22 cellular contexts compared by ENCODE assay signal in genomic region chr16:20624882-20625807, GRCh38. TPM values are rescaled to one million over a fixed set of nuclear protein-coding genes. Genes with fewer than 3 reads are reported as not detected.
DNase-seq lines count a peak whose midpoint lies in the region; ATAC-seq and TF ChIP-seq lines count a peak whose summit lies in the region.
"Had no signal": no experiment of that assay in that cellular context is flagged by ENCODE, and none has a peak within 500 bp of the region (broad histone marks: within the 10 kb centered on the region; RNA-seq: fewer than 3 reads in every experiment).

No MANE protein-coding gene starts in this region.

- H3K27ac ChIP-seq in liver (ENCODE audit: low read depth in 1 of 2, low read length in 2 of 2) = no peak overlapping the region
- H3K27ac ChIP-seq in hepatocyte = no peak overlapping the region

- 95% methylated on average over 18 of the region's 18 CpGs for WGBS in liver
- 89% methylated on average over 18 of the region's 18 CpGs for WGBS in hepatocyte (ENCODE audit: low lambda C conversion rate, missing lambda C conversion rate)

- H3K9me3 ChIP-seq in liver (ENCODE audit: control insufficient read depth in 4 of 4, low read length in 3 of 4) (no peaks in the 10 kb centered on the region), hepatocyte (ENCODE audit: low read depth) (no peaks in the 10 kb centered on the region)
- H3K9me3 ChIP-seq: Caco-2 had no signal

- no peak overlapping the region for H3K9ac ChIP-seq in liver (ENCODE audit: low read depth in 1 of 2, low read length in 2 of 2)

- H3K4me2 ChIP-seq in hepatocyte = no peak overlapping the region

- H3K4me1 ChIP-seq in liver (ENCODE audit: control insufficient read depth in 4 of 4, insufficient read depth in 4 of 4, low read length in 3 of 4) = peaks cover 0 to 10% (median 2%) of the 10 kb centered on the region in 4 donors
- H3K4me1 ChIP-seq in hepatocyte (ENCODE audit: insufficient read depth) = no peaks in the 10 kb centered on the region
- H3K4me1 ChIP-seq: Caco-2 had no signal

- no peak overlapping the region for H2AFZ ChIP-seq in hepatocyte

- H3K27me3 ChIP-seq in liver (ENCODE audit: control insufficient read depth in 4 of 4, insufficient read depth in 4 of 4, low read length in 3 of 4) = no peaks in the 10 kb centered on the region
- no peaks in the 10 kb centered on the region for H3K27me3 ChIP-seq in hepatocyte

- H3K4me3 ChIP-seq in liver (ENCODE audit: low read depth in 1 of 3, low read length in 3 of 3) (no peak overlapping the region), hepatocyte (no peak overlapping the region)

- TF ChIP-seq RAD21 in liver (IDR thresholded peaks at IDR 0.05) = peak; percentile 24 to 52

- no peaks in the 10 kb centered on the region for H4K20me1 ChIP-seq in hepatocyte (ENCODE audit: insufficient read depth, poor library complexity, severe bottlenecking)

- TF ChIP-seq CTCF in liver (IDR thresholded peaks at IDR 0.05; ENCODE audit: low read depth, low read length, missing input control) (peak; percentile 7), hepatocyte (IDR thresholded peaks at IDR 0.05; ENCODE audit: poor library complexity) (no peak)

- DNase-seq in NCI-H2107 treated with DMSO at 0.1 percent for 48 hours (lab: John Stamatoyannopoulos, UW; ENCODE audit: unreplicated experiment) (peak; percentile 71), NCI-H2107 (lab: John Stamatoyannopoulos, UW) (no peak), NCI-H510A (lab: John Stamatoyannopoulos, UW) (peak; percentile 51), HPDE6-E6E7 (ENCODE audit: extremely low spot score) (no peak), A172 (ENCODE audit: low spot score) (no peak), hepatocyte (ENCODE audit: low spot score) (no peak)
- DNase-seq: Caco-2, DND-41, GF-D8, H7, KBM-7, NCI-H1105, NCI-H2081 treated with DMSO at 0.1 percent for 48 hours, RPMI8226 had no signal

- no peaks in the 10 kb centered on the region for H3K79me2 ChIP-seq in hepatocyte

- H3K36me3 ChIP-seq in liver (ENCODE audit: control insufficient read depth in 4 of 4, insufficient read depth in 3 of 4, low read depth in 1 of 4, low read length in 3 of 4) (no peaks in the 10 kb centered on the region), hepatocyte (replicated peaks; ENCODE audit: insufficient read depth, low read depth) (no peaks in the 10 kb centered on the region)

- no peak for ATAC-seq in GM19452 (IDR thresholded peaks at IDR 0.05; ENCODE audit: unreplicated experiment)

- H3K9me2 ChIP-seq in hepatocyte (replicated peaks; ENCODE audit: insufficient read depth) = no peaks in the 10 kb centered on the region

TF ChIP-seq in liver, 16 proteins besides CTCF, POLR2A, EP300 and RAD21:
- TF ChIP-seq, protein P1, sequence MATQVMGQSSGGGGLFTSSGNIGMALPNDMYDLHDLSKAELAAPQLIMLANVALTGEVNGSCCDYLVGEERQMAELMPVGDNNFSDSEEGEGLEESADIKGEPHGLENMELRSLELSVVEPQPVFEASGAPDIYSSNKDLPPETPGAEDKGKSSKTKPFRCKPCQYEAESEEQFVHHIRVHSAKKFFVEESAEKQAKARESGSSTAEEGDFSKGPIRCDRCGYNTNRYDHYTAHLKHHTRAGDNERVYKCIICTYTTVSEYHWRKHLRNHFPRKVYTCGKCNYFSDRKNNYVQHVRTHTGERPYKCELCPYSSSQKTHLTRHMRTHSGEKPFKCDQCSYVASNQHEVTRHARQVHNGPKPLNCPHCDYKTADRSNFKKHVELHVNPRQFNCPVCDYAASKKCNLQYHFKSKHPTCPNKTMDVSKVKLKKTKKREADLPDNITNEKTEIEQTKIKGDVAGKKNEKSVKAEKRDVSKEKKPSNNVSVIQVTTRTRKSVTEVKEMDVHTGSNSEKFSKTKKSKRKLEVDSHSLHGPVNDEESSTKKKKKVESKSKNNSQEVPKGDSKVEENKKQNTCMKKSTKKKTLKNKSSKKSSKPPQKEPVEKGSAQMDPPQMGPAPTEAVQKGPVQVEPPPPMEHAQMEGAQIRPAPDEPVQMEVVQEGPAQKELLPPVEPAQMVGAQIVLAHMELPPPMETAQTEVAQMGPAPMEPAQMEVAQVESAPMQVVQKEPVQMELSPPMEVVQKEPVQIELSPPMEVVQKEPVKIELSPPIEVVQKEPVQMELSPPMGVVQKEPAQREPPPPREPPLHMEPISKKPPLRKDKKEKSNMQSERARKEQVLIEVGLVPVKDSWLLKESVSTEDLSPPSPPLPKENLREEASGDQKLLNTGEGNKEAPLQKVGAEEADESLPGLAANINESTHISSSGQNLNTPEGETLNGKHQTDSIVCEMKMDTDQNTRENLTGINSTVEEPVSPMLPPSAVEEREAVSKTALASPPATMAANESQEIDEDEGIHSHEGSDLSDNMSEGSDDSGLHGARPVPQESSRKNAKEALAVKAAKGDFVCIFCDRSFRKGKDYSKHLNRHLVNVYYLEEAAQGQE (IDR thresholded peaks at IDR 0.05) = no peak
- TF ChIP-seq EGR1 (IDR thresholded peaks at IDR 0.05; ENCODE audit: low read depth in 2 of 2) = no peak
- TF ChIP-seq, protein P2, sequence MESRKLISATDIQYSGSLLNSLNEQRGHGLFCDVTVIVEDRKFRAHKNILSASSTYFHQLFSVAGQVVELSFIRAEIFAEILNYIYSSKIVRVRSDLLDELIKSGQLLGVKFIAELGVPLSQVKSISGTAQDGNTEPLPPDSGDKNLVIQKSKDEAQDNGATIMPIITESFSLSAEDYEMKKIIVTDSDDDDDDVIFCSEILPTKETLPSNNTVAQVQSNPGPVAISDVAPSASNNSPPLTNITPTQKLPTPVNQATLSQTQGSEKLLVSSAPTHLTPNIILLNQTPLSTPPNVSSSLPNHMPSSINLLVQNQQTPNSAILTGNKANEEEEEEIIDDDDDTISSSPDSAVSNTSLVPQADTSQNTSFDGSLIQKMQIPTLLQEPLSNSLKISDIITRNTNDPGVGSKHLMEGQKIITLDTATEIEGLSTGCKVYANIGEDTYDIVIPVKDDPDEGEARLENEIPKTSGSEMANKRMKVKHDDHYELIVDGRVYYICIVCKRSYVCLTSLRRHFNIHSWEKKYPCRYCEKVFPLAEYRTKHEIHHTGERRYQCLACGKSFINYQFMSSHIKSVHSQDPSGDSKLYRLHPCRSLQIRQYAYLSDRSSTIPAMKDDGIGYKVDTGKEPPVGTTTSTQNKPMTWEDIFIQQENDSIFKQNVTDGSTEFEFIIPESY (IDR thresholded peaks at IDR 0.05) = no peak
- no peak for TF ChIP-seq JUND (IDR thresholded peaks at IDR 0.05)
- TF ChIP-seq FOXA1 (IDR thresholded peaks at IDR 0.05) = no peak
- TF ChIP-seq, protein P3, sequence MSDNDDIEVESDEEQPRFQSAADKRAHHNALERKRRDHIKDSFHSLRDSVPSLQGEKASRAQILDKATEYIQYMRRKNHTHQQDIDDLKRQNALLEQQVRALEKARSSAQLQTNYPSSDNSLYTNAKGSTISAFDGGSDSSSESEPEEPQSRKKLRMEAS (IDR thresholded peaks at IDR 0.05) = no peak
- no peak for TF ChIP-seq HNF4G (IDR thresholded peaks at IDR 0.05)
- TF ChIP-seq YY1 (IDR thresholded peaks at IDR 0.05) = no peak
- TF ChIP-seq ATF3 (IDR thresholded peaks at IDR 0.05) = no peak
- no peak for TF ChIP-seq HNF4A (conservative IDR thresholded peaks at IDR 0.05)
- no peak for TF ChIP-seq TAF1 (conservative IDR thresholded peaks at IDR 0.05)

RNA-seq across cellular contexts. Expression of gene ACSM2B, which starts 49.0 kb away (rescaled TPM):
- total RNA-seq in liver (100 to 1,000 TPM in 1 of 2 donors, 10 to 100 TPM in 1; 46.0 to 852 TPM), hepatocyte (32.5 and 32.7 TPM in 2 replicates)
- polyA plus RNA-seq in liver (100 to 1,000 TPM; 273 to 728 TPM), hepatocyte (23.9 and 43.6 TPM in 2 replicates)
- total RNA-seq in A172 (2014; rRNA removed; shearing (Covaris generic)) = not detected in 2 replicates
- total RNA-seq: A673; H7; HT1080; MCF 10A; NCI-H460; OCI-LY7; T-helper 2 cell treated with Interferon-gamma antibody and Interleukin-4, amounts not matched to agents 100 ng/mL and 5 ng/mL, for 36 hours had no signal

Comparison
In these comparisons a context has a peak if more than half of its experiments do, and no peak if none do; other contexts are left out.
1. DNase-seq: peak in NCI-H2107 treated with DMSO at 0.1 percent for 48 hours (single experiment) and NCI-H510A (single experiment); none in NCI-H2107 (single experiment), HPDE6-E6E7 (single experiment), A172 (single experiment) and hepatocyte (single experiment).
2. RNA of gene ACSM2B, which starts 49.0 kb away (total RNA-seq): 46.0 to 852 TPM in liver and 32.5 to 32.7 TPM in hepatocyte; not detected in A172; every median in the first group is over 10 times any median in the second.